ENCODE assay signal across 35 cellular contexts in genomic region chr7:100812729-100813128, GRCh38.
"Had no signal": no experiment of that assay in that cellular context is flagged by ENCODE, and none has a peak within 500 bp of the region (broad histone marks: within the 10 kb centered on the region; RNA-seq: fewer than 3 reads in every experiment).

No MANE protein-coding gene starts in this region.

- FAIRE-seq: astrocyte had no signal

- H3K36me3 ChIP-seq: breast epithelium had no signal

- H3K27me3 ChIP-seq: adrenal gland, body of pancreas, breast epithelium, Peyer's patch had no signal

- H3K4me1 Mint-ChIP-seq: activated B cell treated with CpG ODN at 0.5 μM for 24 hours; activated naive CD4-positive, alpha-beta T cell treated with anti-CD3 and anti-CD28 coated beads, Interleukin-2, amount 50 U/mL, for 24 hours had no signal

- H3K27ac ChIP-seq: body of pancreas, Peyer's patch, VCaP had no signal

- H3K4me1 ChIP-seq: breast epithelium, Peyer's patch had no signal

- H3K27ac Mint-ChIP-seq: activated B cell treated with CpG ODN at 0.5 μM for 24 hours; activated CD4-positive, alpha-beta memory T cell treated with anti-CD3 and anti-CD28 coated beads for 36 hours; activated naive CD4-positive, alpha-beta T cell treated with anti-CD3 and anti-CD28 coated beads, Interleukin-2, amount 50 U/mL, for 24 hours; activated T-helper 1 cell treated with anti-CD3 and anti-CD28 coated beads, Interleukin-12 subunit alpha, Interleukin-12 subunit beta, Interleukin-2, Interleukin-4 antibody, amounts not matched to agents 30 ng/mL and 10 ng/mL and 1 ng/mL, durations not matched to agents 14 hours and 24 hours and 36 hours had no signal

- DNase-seq: activated B cell treated with CpG ODN at 0.5 μM for 24 hours; activated CD4-positive, alpha-beta memory T cell treated with anti-CD3 and anti-CD28 coated beads for 36 hours; activated CD4-positive, alpha-beta T cell treated with anti-CD3 and anti-CD28 coated beads for 4 hours; activated CD4-positive, alpha-beta T cell treated with anti-CD3 and anti-CD28 coated beads, Interleukin-2, amount 50 U/mL, for 1 hour; activated CD4-positive, CD25-positive, alpha-beta regulatory T cell treated with anti-CD3 and anti-CD28 coated beads, Interleukin-2, amount 50 U/mL, for 72 hours; activated CD8-positive, alpha-beta memory T cell treated with anti-CD3 and anti-CD28 coated beads, Interleukin-2, amount 50 U/mL, for 4 hours; activated effector memory CD4-positive, alpha-beta T cell treated with Interleukin-2 at 50 U/mL for 16 hours; activated T-cell treated with anti-CD3 and anti-CD28 coated beads for 4 hours; activated T-cell treated with anti-CD3 and anti-CD28 coated beads, Interleukin-2, amount 50 U/mL, for 4 hours; body of pancreas; NCI-H1092 treated with DMSO at 0.1 percent for 48 hours; NCI-H1417; NCI-H146; NCI-H187; NCI-H2029 treated with DMSO at 0.1 percent for 48 hours; NCI-H2107; NCI-H2171 treated with DMSO at 0.1 percent for 48 hours; NCI-H2227 treated with DMSO at 0.1 percent for 48 hours; NCI-H526; NCI-H748 treated with DMSO at 0.1 percent for 48 hours; NK-92 treated with Interleukin-12 subunit alpha and Interleukin-12 subunit beta, amount 100 ng/mL, for 24 hours; PC-3; Peyer's patch; Right ventricle myocardium superior; RPMI8226; SW 1271; T-helper 1 cell; T-helper 2 cell; T-helper 9 cell had no signal

- H3K9me3 Mint-ChIP-seq: activated B cell treated with CpG ODN at 0.5 μM for 24 hours; activated CD4-positive, alpha-beta memory T cell treated with anti-CD3 and anti-CD28 coated beads for 36 hours; activated naive CD4-positive, alpha-beta T cell treated with anti-CD3 and anti-CD28 coated beads, Interleukin-2, amount 50 U/mL, for 24 hours; activated T-cell treated with anti-CD3 and anti-CD28 coated beads, Interleukin-2, amount 50 U/mL, for 4 hours; activated T-helper 1 cell treated with anti-CD3 and anti-CD28 coated beads, Interleukin-12 subunit alpha, Interleukin-12 subunit beta, Interleukin-2, Interleukin-4 antibody, amounts not matched to agents 30 ng/mL and 10 ng/mL and 1 ng/mL, durations not matched to agents 14 hours and 24 hours and 36 hours had no signal

- ATAC-seq: activated T-cell treated with anti-CD3 and anti-CD28 coated beads, Interleukin-2, amount 50 U/mL, for 4 hours; body of pancreas; PC-3 had no signal

- H3K9me3 ChIP-seq: adrenal gland, body of pancreas, breast epithelium, Peyer's patch had no signal

- H3K4me3 Mint-ChIP-seq: activated B cell treated with CpG ODN at 0.5 μM for 24 hours; activated CD4-positive, alpha-beta memory T cell treated with anti-CD3 and anti-CD28 coated beads for 36 hours; activated naive CD4-positive, alpha-beta T cell treated with anti-CD3 and anti-CD28 coated beads, Interleukin-2, amount 50 U/mL, for 24 hours; activated T-cell treated with anti-CD3 and anti-CD28 coated beads, Interleukin-2, amount 50 U/mL, for 4 hours; activated T-helper 1 cell treated with anti-CD3 and anti-CD28 coated beads, Interleukin-12 subunit alpha, Interleukin-12 subunit beta, Interleukin-2, Interleukin-4 antibody, amounts not matched to agents 30 ng/mL and 10 ng/mL and 1 ng/mL, durations not matched to agents 14 hours and 24 hours and 36 hours had no signal

- H3K27me3 Mint-ChIP-seq: activated B cell treated with CpG ODN at 0.5 μM for 24 hours; activated CD4-positive, alpha-beta memory T cell treated with anti-CD3 and anti-CD28 coated beads for 36 hours; activated naive CD4-positive, alpha-beta T cell treated with anti-CD3 and anti-CD28 coated beads, Interleukin-2, amount 50 U/mL, for 24 hours had no signal

- H3K4me3 ChIP-seq: adrenal gland, body of pancreas, breast epithelium, Peyer's patch had no signal

- H3K36me3 Mint-ChIP-seq: activated CD4-positive, alpha-beta memory T cell treated with anti-CD3 and anti-CD28 coated beads for 36 hours had no signal
